20 cellular contexts compared by ENCODE assay signal in genomic region chr14:55323910-55324309, GRCh38.
"Had no signal": no experiment of that assay in that cellular context is flagged by ENCODE, and none has a peak within 500 bp of the region (broad histone marks: within the 10 kb centered on the region; RNA-seq: fewer than 3 reads in every experiment).

No MANE protein-coding gene starts in this region.

- H3K27ac Mint-ChIP-seq: memory B cell, nephron, neural progenitor cell, progenitor cell of endocrine pancreas had no signal

- H3K4me3 Mint-ChIP-seq: memory B cell; nephron; neural progenitor cell; stimulated activated naive CD8-positive, alpha-beta T cell treated with anti-CD3 and anti-CD28 coated beads, Interleukin-15, amount 100 ng/mL, for 72 hours had no signal

- H3K9me3 Mint-ChIP-seq: memory B cell; nephron; stimulated activated naive CD8-positive, alpha-beta T cell treated with anti-CD3 and anti-CD28 coated beads, Interleukin-15, amount 100 ng/mL, for 72 hours had no signal

- ATAC-seq: gastrocnemius medialis; left lobe of liver; sciatic nerve; stimulated activated naive CD8-positive, alpha-beta T cell treated with anti-CD3 and anti-CD28 coated beads, Interleukin-15, amount 100 ng/mL, for 72 hours; upper lobe of right lung had no signal

- DNase-seq: cortex of kidney; gastrocnemius medialis; head of caudate nucleus; kidney; stimulated activated CD4-positive, alpha-beta T cell treated with anti-CD3 and anti-CD28 coated beads, Interleukin-12 subunit alpha, Interleukin-12 subunit beta, amount 100 ng/mL, for 4 hours; stimulated activated CD4-positive, alpha-beta T cell treated with anti-CD3 and anti-CD28 coated beads, Interleukin-1b, Interleukin-23, amount 100 ng/mL, for 48 hours; stimulated activated CD4-positive, alpha-beta T cell treated with anti-CD3 and anti-CD28 coated beads, Interleukin-4, amount 100 ng/mL, for 1 hour; stimulated activated CD8-positive, alpha-beta memory T cell treated with anti-CD3 and anti-CD28 coated beads, Interleukin-4, amount 100 ng/mL, for 48 hours; stimulated activated naive CD4-positive, alpha-beta T cell; stimulated activated naive CD8-positive, alpha-beta T cell treated with anti-CD3 and anti-CD28 coated beads, Interleukin-15, amount 100 ng/mL, for 72 hours; transverse colon; upper lobe of right lung; uterus had no signal

- H3K9me3 ChIP-seq: gastrocnemius medialis, suprapubic skin, transverse colon, upper lobe of right lung, uterus had no signal

- H3K27me3 Mint-ChIP-seq: memory B cell; progenitor cell of endocrine pancreas; stimulated activated naive CD8-positive, alpha-beta T cell treated with anti-CD3 and anti-CD28 coated beads, Interleukin-15, amount 100 ng/mL, for 72 hours had no signal

- FAIRE-seq: kidney had no signal
